ENCODE assay signal across 11 cellular contexts in the genomic region with DNA sequence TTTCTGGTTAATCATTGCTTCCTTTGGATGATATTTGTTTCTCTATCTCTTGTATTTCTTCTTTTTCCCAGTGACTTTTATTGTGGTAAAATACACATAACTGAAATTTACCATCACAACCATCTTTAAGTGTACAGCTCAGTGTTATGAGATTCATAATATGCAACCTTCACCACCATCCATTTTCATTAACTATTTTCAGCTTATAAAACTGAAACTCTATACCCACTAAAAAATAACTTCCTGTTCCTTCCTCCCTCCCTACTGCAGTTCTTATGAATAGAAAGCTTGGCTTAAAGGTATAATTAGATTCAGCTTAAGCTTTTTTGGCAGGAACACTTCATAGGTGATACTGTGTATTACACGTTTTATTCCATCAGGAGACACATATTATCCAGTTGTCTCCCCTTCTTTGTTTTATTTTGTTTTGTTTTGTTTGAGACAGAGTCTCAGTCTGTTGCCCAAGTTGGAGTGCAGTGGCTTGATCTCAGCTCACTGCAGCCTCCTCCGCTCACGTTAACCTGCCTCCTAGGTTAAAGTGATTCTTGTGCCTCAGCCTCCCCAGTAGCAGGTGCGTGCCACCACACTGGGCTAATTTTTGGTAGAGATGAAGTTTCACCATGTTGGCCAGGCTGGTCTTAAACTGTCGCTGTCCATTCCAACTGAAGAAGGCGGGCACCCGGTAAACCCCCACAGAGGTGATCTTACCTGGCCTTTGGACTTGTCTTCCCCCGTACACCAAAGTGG. TPM values are rescaled to one million over a fixed set of nuclear protein-coding genes. Genes with fewer than 3 reads are reported as not detected.
DNase-seq lines count a peak whose midpoint lies in the region; ATAC-seq and TF ChIP-seq lines count a peak whose summit lies in the region.
"Had no signal": no experiment of that assay in that cellular context is flagged by ENCODE, and none has a peak within 500 bp of the region (broad histone marks: within the 10 kb centered on the region; RNA-seq: fewer than 3 reads in every experiment).

No MANE protein-coding gene starts in this region.

- TF ChIP-seq CTCF in testis (IDR thresholded peaks at IDR 0.05) = no peak

- H3K4me3 ChIP-seq in naive thymus-derived CD4-positive, alpha-beta T cell (ENCODE audit: low read length) = no peak overlapping the region
- no peak overlapping the region for H3K4me3 ChIP-seq in testis
- no peak overlapping the region for H3K4me3 ChIP-seq in GM23248

- peaks cover 27% of the 10 kb centered on the region for H3K4me1 Mint-ChIP-seq in activated CD8-positive, alpha-beta memory T cell treated with anti-CD3 and anti-CD28 coated beads, Interleukin-2, amount 10 ng/mL, durations not matched to agents 7 days and 5 days
- peaks cover 9 to 25% (median 11%) of the 10 kb centered on the region in 7 donors for H3K4me1 Mint-ChIP-seq in naive thymus-derived CD4-positive, alpha-beta T cell

- H3K27me3 Mint-ChIP-seq in activated CD8-positive, alpha-beta memory T cell treated with anti-CD3 and anti-CD28 coated beads, Interleukin-2, amount 10 ng/mL, durations not matched to agents 7 days and 5 days = no peaks in the 10 kb centered on the region
- H3K27me3 Mint-ChIP-seq in naive thymus-derived CD4-positive, alpha-beta T cell = no peaks in the 10 kb centered on the region
- H3K27me3 Mint-ChIP-seq: type B pancreatic cell had no signal

- peaks cover 9% of the 10 kb centered on the region for H3K36me3 Mint-ChIP-seq in activated CD8-positive, alpha-beta memory T cell treated with anti-CD3 and anti-CD28 coated beads, Interleukin-2, amount 10 ng/mL, durations not matched to agents 7 days and 5 days
- H3K36me3 Mint-ChIP-seq in naive thymus-derived CD4-positive, alpha-beta T cell = peaks cover 0 to 8% (median 0%) of the 10 kb centered on the region in 5 donors

- 78 to 89% methylated on average over 8 of the region's 8 CpGs for WGBS in testis, 2 donors
- WGBS in GM23248 (ENCODE audit: low coverage in 1 of 2, low lambda C conversion rate in 2 of 2, missing lambda C conversion rate in 2 of 2), 2 experiments = 96 to 97% methylated on average over 8 of the region's 8 CpGs

- no peak overlapping the region for H3K4me2 ChIP-seq in GM23248 (ENCODE audit: unreplicated experiment)

- H3K9ac ChIP-seq in GM23248 = no peak overlapping the region

- H3K27ac ChIP-seq in naive thymus-derived CD4-positive, alpha-beta T cell (ENCODE audit: low read depth, low read length) = no peak overlapping the region
- no peak overlapping the region for H3K27ac ChIP-seq in testis
- H3K27ac ChIP-seq in GM23248 = no peak overlapping the region

- in situ Hi-C loops in GM23248 (cut with MboI) = no loop called here

- peak overlapping the region; percentile 18 for H3K4me3 Mint-ChIP-seq in activated CD8-positive, alpha-beta memory T cell treated with anti-CD3 and anti-CD28 coated beads, Interleukin-2, amount 10 ng/mL, durations not matched to agents 7 days and 5 days
- peak overlapping the region in 2 of 10 donors; percentile 1 to 22 for H3K4me3 Mint-ChIP-seq in naive thymus-derived CD4-positive, alpha-beta T cell
- H3K4me3 Mint-ChIP-seq: type B pancreatic cell had no signal

- peak overlapping the region; percentile 71 for H3K27ac Mint-ChIP-seq in activated CD8-positive, alpha-beta memory T cell treated with anti-CD3 and anti-CD28 coated beads, Interleukin-2, amount 10 ng/mL, durations not matched to agents 7 days and 5 days
- H3K27ac Mint-ChIP-seq in naive thymus-derived CD4-positive, alpha-beta T cell = peak overlapping the region in 6 of 9 donors; percentile 0 to 57 (median 22)
- H3K27ac Mint-ChIP-seq: type B pancreatic cell had no signal

- no peaks in the 10 kb centered on the region for H3K36me3 ChIP-seq in naive thymus-derived CD4-positive, alpha-beta T cell (ENCODE audit: control insufficient read depth in 2 of 3, insufficient read depth in 3 of 3, low read length in 3 of 3)
- H3K36me3 ChIP-seq in testis (ENCODE audit: low read depth, missing control alignments) (no peaks in the 10 kb centered on the region), GM23248 (ENCODE audit: low read depth) (peaks cover 84% of the 10 kb centered on the region)

- POLR2A ChIA-PET in naive thymus-derived CD4-positive, alpha-beta T cell (lab: Charles Lee) = interaction anchor here (0.6 to 0.8 kb wide), 2 partner anchors 9 to 25 kb away, joined by 3 read pairs; no protein-coding TSS in a partner anchor

- H3K9me2 ChIP-seq in GM23248 (ENCODE audit: insufficient read depth) = no peaks in the 10 kb centered on the region

- 0 out of 2 replicates have a peak, but pooled peaks cover 5% of the 10 kb centered on the region for H4K20me1 ChIP-seq in GM23248 (ENCODE audit: insufficient read depth)

- no peaks in the 10 kb centered on the region for H3K27me3 ChIP-seq in naive thymus-derived CD4-positive, alpha-beta T cell (ENCODE audit: control insufficient read depth in 2 of 2, insufficient read depth in 2 of 2, low read length in 2 of 2)
- H3K27me3 ChIP-seq in testis = no peaks in the 10 kb centered on the region
- no peaks in the 10 kb centered on the region for H3K27me3 ChIP-seq in GM23248 (replicated peaks; ENCODE audit: insufficient read depth)

- H3K9me3 Mint-ChIP-seq in activated CD8-positive, alpha-beta memory T cell treated with anti-CD3 and anti-CD28 coated beads, Interleukin-2, amount 10 ng/mL, durations not matched to agents 7 days and 5 days (ENCODE audit: low read depth) = no peaks in the 10 kb centered on the region
- no peaks in the 10 kb centered on the region for H3K9me3 Mint-ChIP-seq in naive thymus-derived CD4-positive, alpha-beta T cell
- H3K9me3 Mint-ChIP-seq: type B pancreatic cell had no signal

- H3K79me2 ChIP-seq in GM23248 (ENCODE audit: insufficient read depth) = no peaks in the 10 kb centered on the region

- H2AFZ ChIP-seq in GM23248 = no peak overlapping the region

- no peaks in the 10 kb centered on the region for H3K9me3 ChIP-seq in naive thymus-derived CD4-positive, alpha-beta T cell (ENCODE audit: control insufficient read depth in 2 of 3, low read length in 3 of 3)
- H3K9me3 ChIP-seq in testis = no peaks in the 10 kb centered on the region
- no peaks in the 10 kb centered on the region for H3K9me3 ChIP-seq in GM23248 (ENCODE audit: low read depth)

- no peak for DNase-seq in activated CD8-positive, alpha-beta memory T cell treated with anti-CD3 and anti-CD28 coated beads, Interleukin-2, amount 10 ng/mL, durations not matched to agents 7 days and 5 days
- no peak for DNase-seq in activated CD8-positive, alpha-beta memory T cell treated with anti-CD3 and anti-CD28 coated beads, Interleukin-2, amount 50 U/mL, for 4 hours
- DNase-seq in NAMALWA (ENCODE audit: low spot score) (peak; percentile 17), HK-2 (ENCODE audit: unreplicated experiment) (no peak), testis (no peak), GM23248 (no peak)
- DNase-seq in naive thymus-derived CD4-positive, alpha-beta T cell = no peak
- DNase-seq: activated CD4-positive, alpha-beta T cell treated with anti-CD3 and anti-CD28 coated beads, Interleukin-2, amount 50 U/mL, for 48 hours; KG1 had no signal

- H3K4me1 ChIP-seq in naive thymus-derived CD4-positive, alpha-beta T cell (ENCODE audit: control insufficient read depth in 2 of 2, insufficient read depth in 2 of 2, low read length in 2 of 2) = no peaks in the 10 kb centered on the region
- peaks cover 2% of the 10 kb centered on the region for H3K4me1 ChIP-seq in testis
- H3K4me1 ChIP-seq in GM23248 (ENCODE audit: insufficient read depth) = no peaks in the 10 kb centered on the region

- intact Hi-C loops in naive thymus-derived CD4-positive, alpha-beta T cell (cut with micrococcal nuclease) = loop anchor here in 1 of 2 donors (5.0 kb wide), 1 partner anchor 44 kb away; the partner anchor contains the start of gene NOPCHAP1
- intact Hi-C loops in testis (cut with DNase I; ENCODE audit: low total_unique reads) = no loop called here

- peaks cover 38% of the 10 kb centered on the region for H3F3A ChIP-seq in GM23248 (ENCODE audit: insufficient read depth)

- CTCF ChIA-PET in activated CD8-positive, alpha-beta memory T cell treated with anti-CD3 and anti-CD28 coated beads, Interleukin-2, amount 10 ng/mL, durations not matched to agents 7 days and 5 days (lab: Charles Lee) = interaction anchor here (0.5 to 1.2 kb wide), 3 partner anchors 22 to 649 kb away, joined by 3 to 5 read pairs (median 3); no protein-coding TSS in a partner anchor
- CTCF ChIA-PET in naive thymus-derived CD4-positive, alpha-beta T cell (lab: Charles Lee) = interaction anchor here (1.0 kb wide), 1 partner anchor 650 kb away, joined by 4 read pairs; no protein-coding TSS in a partner anchor

- ATAC-seq in activated CD8-positive, alpha-beta memory T cell treated with anti-CD3 and anti-CD28 coated beads, Interleukin-2, amount 10 ng/mL, durations not matched to agents 7 days and 5 days = no peak
- ATAC-seq in HG02571 (IDR thresholded peaks at IDR 0.05; ENCODE audit: unreplicated experiment) = peak; percentile 81
- no peak for ATAC-seq in naive thymus-derived CD4-positive, alpha-beta T cell

- TF ChIP-seq POLR2A in testis (IDR thresholded peaks at IDR 0.05) = no peak

RNA-seq across cellular contexts. Expression of gene NOPCHAP1, which starts 45.1 kb away (rescaled TPM):
- total RNA-seq in activated CD8-positive, alpha-beta memory T cell treated with anti-CD3 and anti-CD28 coated beads, Interleukin-2, amount 10 ng/mL, durations not matched to agents 7 days and 5 days = 10 to 100 TPM; 16.1 to 21.2 TPM
- total RNA-seq in naive thymus-derived CD4-positive, alpha-beta T cell = 10 to 100 TPM; 10.5 to 18.0 (median 15.2) TPM
- polyA plus RNA-seq in naive thymus-derived CD4-positive, alpha-beta T cell = 10 to 100 TPM; 11.6 to 11.7 TPM
- total RNA-seq in testis = 10 to 100 TPM in 1 of 2 donors, 1 to 10 TPM in 1; 7.2 to 12.8 TPM
- polyA plus RNA-seq in testis (ENCODE audit: insufficient read depth, low read depth, low replicate concordance) (10.0 TPM), GM23248 (2016; fragmentation: Nextera tagmentation; extraction: Ambion mirVana) (17.3 and 20.3 TPM in 2 replicates)
- 1.0 and 1.2 TPM in 2 replicates for total RNA-seq in GM23248 (2014; rRNA removed; shearing (Covaris generic))

RNA-seq across cellular contexts. Expression of gene ALDH1L2, which starts 53.0 kb away (rescaled TPM):
- 1 to 10 TPM in 1 of 2 experiments, under 1 TPM in 1; 0.70 to 1.3 TPM for total RNA-seq in activated CD8-positive, alpha-beta memory T cell treated with anti-CD3 and anti-CD28 coated beads, Interleukin-2, amount 10 ng/mL, durations not matched to agents 7 days and 5 days
- under 1 TPM in 4 of 5 experiments, not detected in 1; 0.24 to 0.42 (median 0.34) TPM for total RNA-seq in naive thymus-derived CD4-positive, alpha-beta T cell
- polyA plus RNA-seq in naive thymus-derived CD4-positive, alpha-beta T cell = not detected
- 1 to 10 TPM; 2.3 to 2.5 TPM for total RNA-seq in testis
- polyA plus RNA-seq in testis (ENCODE audit: insufficient read depth, low read depth, low replicate concordance) (3.5 TPM), GM23248 (2016; fragmentation: Nextera tagmentation; extraction: Ambion mirVana) (62.3 and 65.0 TPM in 2 replicates)
- 50.9 and 83.0 TPM in 2 replicates for total RNA-seq in GM23248 (2014; rRNA removed; shearing (Covaris generic))

Comparison
In these comparisons a context has a peak if more than half of its experiments do, and no peak if none do; other contexts are left out.
1. RNA of gene ALDH1L2, which starts 53.0 kb away (total RNA-seq): 50.9 to 83.0 TPM in GM23248; 2.3 to 2.5 TPM in testis, 0.70 to 1.3 TPM in activated CD8-positive, alpha-beta memory T cell treated with anti-CD3 and anti-CD28 coated beads, Interleukin-2, amount 10 ng/mL, durations not matched to agents 7 days and 5 days and 0.24 to 0.42 TPM in naive thymus-derived CD4-positive, alpha-beta T cell; every median in the first group is over 10 times any median in the second.